In the genomic region with DNA sequence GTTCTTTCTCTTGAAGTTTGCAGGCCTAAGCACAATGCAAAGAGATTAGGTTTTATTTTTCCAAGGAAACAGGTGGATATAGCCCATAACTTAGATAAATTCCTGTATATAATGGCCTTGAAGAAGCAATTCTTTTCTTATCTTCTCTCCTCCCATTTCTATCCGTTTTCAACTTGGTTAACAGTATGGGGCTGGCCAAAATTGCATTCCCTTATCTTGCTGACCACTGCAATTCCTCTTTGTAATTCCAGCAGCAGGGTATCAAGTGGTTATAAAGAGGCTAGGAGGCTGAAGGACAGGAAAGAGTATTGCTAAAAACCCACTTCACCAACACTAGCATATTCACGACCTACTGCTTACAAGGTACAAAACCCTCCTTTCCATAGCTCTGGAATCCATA, we compare ENCODE assay signal across 2 cellular contexts.
TF ChIP-seq lines count a peak whose summit lies in the region.

No MANE protein-coding gene starts in this region.

TF ChIP-seq in WTC11, 78 proteins besides CTCF, POLR2A, EP300 and RAD21 (continued from another document):
- no peak for TF ChIP-seq EMX1 (CRISPR knock-in tag; IDR thresholded peaks at IDR 0.05)
- TF ChIP-seq, protein P1, sequence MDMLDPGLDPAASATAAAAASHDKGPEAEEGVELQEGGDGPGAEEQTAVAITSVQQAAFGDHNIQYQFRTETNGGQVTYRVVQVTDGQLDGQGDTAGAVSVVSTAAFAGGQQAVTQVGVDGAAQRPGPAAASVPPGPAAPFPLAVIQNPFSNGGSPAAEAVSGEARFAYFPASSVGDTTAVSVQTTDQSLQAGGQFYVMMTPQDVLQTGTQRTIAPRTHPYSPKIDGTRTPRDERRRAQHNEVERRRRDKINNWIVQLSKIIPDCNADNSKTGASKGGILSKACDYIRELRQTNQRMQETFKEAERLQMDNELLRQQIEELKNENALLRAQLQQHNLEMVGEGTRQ (CRISPR knock-in tag; IDR thresholded peaks at IDR 0.05) = no peak
- TF ChIP-seq ETV6 (CRISPR knock-in tag; IDR thresholded peaks at IDR 0.05) = no peak
- TF ChIP-seq ELF4 (CRISPR knock-in tag; IDR thresholded peaks at IDR 0.05; ENCODE audit: low read depth) = no peak

TF ChIP-seq in SK-N-SH treated with all-trans-retinoic acid at 6 μM for 48 hours, 23 proteins besides CTCF, POLR2A, EP300 and RAD21 (continued from another document):
- TF ChIP-seq, protein P2, sequence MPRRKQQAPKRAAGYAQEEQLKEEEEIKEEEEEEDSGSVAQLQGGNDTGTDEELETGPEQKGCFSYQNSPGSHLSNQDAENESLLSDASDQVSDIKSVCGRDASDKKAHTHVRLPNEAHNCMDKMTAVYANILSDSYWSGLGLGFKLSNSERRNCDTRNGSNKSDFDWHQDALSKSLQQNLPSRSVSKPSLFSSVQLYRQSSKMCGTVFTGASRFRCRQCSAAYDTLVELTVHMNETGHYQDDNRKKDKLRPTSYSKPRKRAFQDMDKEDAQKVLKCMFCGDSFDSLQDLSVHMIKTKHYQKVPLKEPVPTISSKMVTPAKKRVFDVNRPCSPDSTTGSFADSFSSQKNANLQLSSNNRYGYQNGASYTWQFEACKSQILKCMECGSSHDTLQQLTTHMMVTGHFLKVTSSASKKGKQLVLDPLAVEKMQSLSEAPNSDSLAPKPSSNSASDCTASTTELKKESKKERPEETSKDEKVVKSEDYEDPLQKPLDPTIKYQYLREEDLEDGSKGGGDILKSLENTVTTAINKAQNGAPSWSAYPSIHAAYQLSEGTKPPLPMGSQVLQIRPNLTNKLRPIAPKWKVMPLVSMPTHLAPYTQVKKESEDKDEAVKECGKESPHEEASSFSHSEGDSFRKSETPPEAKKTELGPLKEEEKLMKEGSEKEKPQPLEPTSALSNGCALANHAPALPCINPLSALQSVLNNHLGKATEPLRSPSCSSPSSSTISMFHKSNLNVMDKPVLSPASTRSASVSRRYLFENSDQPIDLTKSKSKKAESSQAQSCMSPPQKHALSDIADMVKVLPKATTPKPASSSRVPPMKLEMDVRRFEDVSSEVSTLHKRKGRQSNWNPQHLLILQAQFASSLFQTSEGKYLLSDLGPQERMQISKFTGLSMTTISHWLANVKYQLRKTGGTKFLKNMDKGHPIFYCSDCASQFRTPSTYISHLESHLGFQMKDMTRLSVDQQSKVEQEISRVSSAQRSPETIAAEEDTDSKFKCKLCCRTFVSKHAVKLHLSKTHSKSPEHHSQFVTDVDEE (CRISPR knock-in tag; IDR thresholded peaks at IDR 0.05) = no peak
- no peak for TF ChIP-seq ZFP3 (CRISPR knock-in tag; IDR thresholded peaks at IDR 0.05)
- TF ChIP-seq ESRRG (CRISPR knock-in tag; IDR thresholded peaks at IDR 0.05) = no peak
- TF ChIP-seq ZNF8 (CRISPR knock-in tag; IDR thresholded peaks at IDR 0.05) = no peak
- TF ChIP-seq RARB (CRISPR knock-in tag; IDR thresholded peaks at IDR 0.05) = no peak
- no peak for TF ChIP-seq TOX (CRISPR knock-in tag; IDR thresholded peaks at IDR 0.05; ENCODE audit: borderline replicate concordance)
- TF ChIP-seq CSDC2 (CRISPR knock-in tag; IDR thresholded peaks at IDR 0.05) = no peak
- TF ChIP-seq, protein P3, sequence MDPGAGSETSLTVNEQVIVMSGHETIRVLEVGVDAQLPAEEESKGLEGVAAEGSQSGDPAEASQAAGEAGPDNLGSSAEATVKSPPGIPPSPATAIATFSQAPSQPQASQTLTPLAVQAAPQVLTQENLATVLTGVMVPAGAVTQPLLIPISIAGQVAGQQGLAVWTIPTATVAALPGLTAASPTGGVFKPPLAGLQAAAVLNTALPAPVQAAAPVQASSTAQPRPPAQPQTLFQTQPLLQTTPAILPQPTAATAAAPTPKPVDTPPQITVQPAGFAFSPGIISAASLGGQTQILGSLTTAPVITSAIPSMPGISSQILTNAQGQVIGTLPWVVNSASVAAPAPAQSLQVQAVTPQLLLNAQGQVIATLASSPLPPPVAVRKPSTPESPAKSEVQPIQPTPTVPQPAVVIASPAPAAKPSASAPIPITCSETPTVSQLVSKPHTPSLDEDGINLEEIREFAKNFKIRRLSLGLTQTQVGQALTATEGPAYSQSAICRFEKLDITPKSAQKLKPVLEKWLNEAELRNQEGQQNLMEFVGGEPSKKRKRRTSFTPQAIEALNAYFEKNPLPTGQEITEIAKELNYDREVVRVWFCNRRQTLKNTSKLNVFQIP (CRISPR knock-in tag; IDR thresholded peaks at IDR 0.05; ENCODE audit: borderline replicate concordance, low read depth) = no peak
- no peak for TF ChIP-seq ZNF70 (CRISPR knock-in tag; IDR thresholded peaks at IDR 0.05)
- TF ChIP-seq GLIS3 (CRISPR knock-in tag; IDR thresholded peaks at IDR 0.05) = no peak
- TF ChIP-seq ISL1 (CRISPR knock-in tag; IDR thresholded peaks at IDR 0.05) = no peak
- TF ChIP-seq ZC3H10 (CRISPR knock-in tag; IDR thresholded peaks at IDR 0.05) = no peak
- TF ChIP-seq SNAI2 (CRISPR knock-in tag; IDR thresholded peaks at IDR 0.05) = no peak
- TF ChIP-seq ZFP30 (CRISPR knock-in tag; IDR thresholded peaks at IDR 0.05) = no peak
